Comparison of ENCODE assay signal across 8 cellular contexts in the genomic region with DNA sequence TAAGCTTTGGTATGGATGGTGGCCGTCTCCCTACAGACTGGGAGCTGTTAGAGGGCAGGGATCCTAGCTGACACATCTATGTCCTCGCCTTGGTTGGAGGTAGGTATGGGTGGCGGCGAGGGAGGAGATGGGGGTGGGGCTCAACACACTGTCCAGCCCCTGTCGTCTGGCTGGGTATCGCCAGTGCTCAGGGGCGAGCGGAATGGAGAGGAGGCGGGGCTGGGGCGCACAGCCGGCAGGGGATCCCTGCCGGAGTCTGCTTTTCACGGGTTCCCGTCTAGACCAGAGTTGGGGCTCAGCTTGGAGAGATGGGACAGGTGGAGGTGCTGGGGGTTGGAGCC. TPM values are rescaled to one million over a fixed set of nuclear protein-coding genes. Genes with fewer than 3 reads are reported as not detected.
DNase-seq lines count a peak whose midpoint lies in the region; ATAC-seq and TF ChIP-seq lines count a peak whose summit lies in the region.

No MANE protein-coding gene starts in this region.

- H3K4me2 ChIP-seq in neural cell (ENCODE audit: low read length) = no peak overlapping the region

- TF ChIP-seq CTCF in neural cell (IDR thresholded peaks at IDR 0.05; ENCODE audit: poor library complexity, severe bottlenecking) = no peak

- TF ChIP-seq EP300 in neural cell (conservative IDR thresholded peaks at IDR 0.05; ENCODE audit: poor library complexity, severe bottlenecking) = no peak

- no peak overlapping the region for H3K27ac ChIP-seq in neural cell (ENCODE audit: low read length)

- peaks cover 25% of the 10 kb centered on the region for H3K27me3 Mint-ChIP-seq in dendritic cell treated with granulocyte-macrophage colony-stimulating factor and Interleukin-4, amounts not matched to agents 40 ng/mL and 50 ng/mL, for 4 days

- H2AFZ ChIP-seq in neural cell (ENCODE audit: low read depth, low read length) = no peak overlapping the region

- peak; percentile 44 for DNase-seq in NOMO-1 treated with DMSO at 0.1 percent for 48 hours (lab: John Stamatoyannopoulos, UW; ENCODE audit: unreplicated experiment)
- no peak for DNase-seq in NOMO-1 treated with dmso at 0.1 percent for 144 hours (lab: John Stamatoyannopoulos, UW; ENCODE audit: unreplicated experiment)
- peak; percentile 68 for DNase-seq in NCI-H774 (lab: John Stamatoyannopoulos, UW)
- no peak for DNase-seq in inferior parietal cortex (ENCODE audit: extremely low spot score)
- DNase-seq in NCI-H187 (lab: John Stamatoyannopoulos, UW) = no peak

- peak overlapping the region; percentile 18 for H3K27ac Mint-ChIP-seq in dendritic cell treated with granulocyte-macrophage colony-stimulating factor and Interleukin-4, amounts not matched to agents 40 ng/mL and 50 ng/mL, for 4 days

- H3K79me2 ChIP-seq in neural cell (replicated peaks; ENCODE audit: insufficient read depth, low read length) = no peaks in the 10 kb centered on the region

- no peaks in the 10 kb centered on the region for H3K36me3 Mint-ChIP-seq in dendritic cell treated with granulocyte-macrophage colony-stimulating factor and Interleukin-4, amounts not matched to agents 40 ng/mL and 50 ng/mL, for 4 days (ENCODE audit: low read depth)

- peak overlapping the region; percentile 66 for H3K9ac ChIP-seq in neural cell (ENCODE audit: low read length)

- no peaks in the 10 kb centered on the region for H3K9me3 Mint-ChIP-seq in dendritic cell treated with granulocyte-macrophage colony-stimulating factor and Interleukin-4, amounts not matched to agents 40 ng/mL and 50 ng/mL, for 4 days

- no peaks in the 10 kb centered on the region for H3K9me3 ChIP-seq in neural cell (ENCODE audit: low read length)

- no peak for ATAC-seq in HG03039 (IDR thresholded peaks at IDR 0.05; ENCODE audit: unreplicated experiment)

- no peaks in the 10 kb centered on the region for H3K36me3 ChIP-seq in neural cell (ENCODE audit: insufficient read depth, low read length)

- H3K27me3 ChIP-seq in neural cell (ENCODE audit: insufficient read depth, low read depth, low read length) = peaks cover 17% of the 10 kb centered on the region

- H3K4me3 ChIP-seq in neural cell (ENCODE audit: low read length) = peak overlapping the region; percentile 70

- H4K20me1 ChIP-seq in neural cell (ENCODE audit: insufficient read depth) = no peaks in the 10 kb centered on the region

- no peaks in the 10 kb centered on the region for H3K9me2 ChIP-seq in neural cell (ENCODE audit: insufficient read depth, low read length)

- intact Hi-C loops in dendritic cell treated with granulocyte-macrophage colony-stimulating factor and Interleukin-4, amounts not matched to agents 40 ng/mL and 50 ng/mL, for 4 days (cut with micrococcal nuclease) = loop anchor here (1.0 kb wide), 1 partner anchor 30 kb away; no protein-coding TSS in a partner anchor

- H3F3A ChIP-seq in neural cell (ENCODE audit: insufficient read depth, low read length, poor library complexity, severe bottlenecking) = no peaks in the 10 kb centered on the region

- peak overlapping the region; percentile 81 for H3K4me3 Mint-ChIP-seq in dendritic cell treated with granulocyte-macrophage colony-stimulating factor and Interleukin-4, amounts not matched to agents 40 ng/mL and 50 ng/mL, for 4 days

- TF ChIP-seq RAD21 in neural cell (conservative IDR thresholded peaks at IDR 0.05) = no peak

- H3K4me1 Mint-ChIP-seq in dendritic cell treated with granulocyte-macrophage colony-stimulating factor and Interleukin-4, amounts not matched to agents 40 ng/mL and 50 ng/mL, for 4 days (ENCODE audit: low read depth) = peaks cover 50% of the 10 kb centered on the region

TF ChIP-seq in neural cell, 6 proteins besides CTCF, POLR2A, EP300 and RAD21:
- TF ChIP-seq, protein P1, sequence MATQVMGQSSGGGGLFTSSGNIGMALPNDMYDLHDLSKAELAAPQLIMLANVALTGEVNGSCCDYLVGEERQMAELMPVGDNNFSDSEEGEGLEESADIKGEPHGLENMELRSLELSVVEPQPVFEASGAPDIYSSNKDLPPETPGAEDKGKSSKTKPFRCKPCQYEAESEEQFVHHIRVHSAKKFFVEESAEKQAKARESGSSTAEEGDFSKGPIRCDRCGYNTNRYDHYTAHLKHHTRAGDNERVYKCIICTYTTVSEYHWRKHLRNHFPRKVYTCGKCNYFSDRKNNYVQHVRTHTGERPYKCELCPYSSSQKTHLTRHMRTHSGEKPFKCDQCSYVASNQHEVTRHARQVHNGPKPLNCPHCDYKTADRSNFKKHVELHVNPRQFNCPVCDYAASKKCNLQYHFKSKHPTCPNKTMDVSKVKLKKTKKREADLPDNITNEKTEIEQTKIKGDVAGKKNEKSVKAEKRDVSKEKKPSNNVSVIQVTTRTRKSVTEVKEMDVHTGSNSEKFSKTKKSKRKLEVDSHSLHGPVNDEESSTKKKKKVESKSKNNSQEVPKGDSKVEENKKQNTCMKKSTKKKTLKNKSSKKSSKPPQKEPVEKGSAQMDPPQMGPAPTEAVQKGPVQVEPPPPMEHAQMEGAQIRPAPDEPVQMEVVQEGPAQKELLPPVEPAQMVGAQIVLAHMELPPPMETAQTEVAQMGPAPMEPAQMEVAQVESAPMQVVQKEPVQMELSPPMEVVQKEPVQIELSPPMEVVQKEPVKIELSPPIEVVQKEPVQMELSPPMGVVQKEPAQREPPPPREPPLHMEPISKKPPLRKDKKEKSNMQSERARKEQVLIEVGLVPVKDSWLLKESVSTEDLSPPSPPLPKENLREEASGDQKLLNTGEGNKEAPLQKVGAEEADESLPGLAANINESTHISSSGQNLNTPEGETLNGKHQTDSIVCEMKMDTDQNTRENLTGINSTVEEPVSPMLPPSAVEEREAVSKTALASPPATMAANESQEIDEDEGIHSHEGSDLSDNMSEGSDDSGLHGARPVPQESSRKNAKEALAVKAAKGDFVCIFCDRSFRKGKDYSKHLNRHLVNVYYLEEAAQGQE (IDR thresholded peaks at IDR 0.05; ENCODE audit: borderline replicate concordance) = no peak
- no peak for TF ChIP-seq MXI1 (conservative IDR thresholded peaks at IDR 0.05; ENCODE audit: poor library complexity, severe bottlenecking)

RNA-seq across cellular contexts. Expression of a gene that starts 16.1 kb away (rescaled TPM):
- 5.4 and 6.1 TPM in 2 replicates for polyA plus RNA-seq in neural cell
- polyA minus RNA-seq in neural cell = 2.2 and 2.4 TPM in 2 replicates

RNA-seq across cellular contexts. Expression of a gene that starts 28.4 kb away (rescaled TPM):
- polyA plus RNA-seq in neural cell = 3.4 and 6.1 TPM in 2 replicates
- polyA minus RNA-seq in neural cell = 5.0 and 7.3 TPM in 2 replicates

RNA-seq across cellular contexts. Expression of a gene that starts 47.0 kb away (rescaled TPM):
- polyA plus RNA-seq in neural cell = 53.9 and 55.6 TPM in 2 replicates
- 32.5 and 40.2 TPM in 2 replicates for polyA minus RNA-seq in neural cell

RNA-seq across cellular contexts. Expression of a gene that starts 56.7 kb away (rescaled TPM):
- polyA plus RNA-seq in neural cell = not detected in 2 replicates
- polyA minus RNA-seq in neural cell = not detected in 2 replicates

Comparison
In these comparisons a context has a peak if more than half of its experiments do, and no peak if none do; other contexts are left out.
1. DNase-seq: peak in NOMO-1 treated with DMSO at 0.1 percent for 48 hours (single experiment) and NCI-H774 (single experiment); none in NOMO-1 treated with dmso at 0.1 percent for 144 hours (single experiment), inferior parietal cortex (single experiment) and NCI-H187 (0 of 2).